Comparison of ENCODE assay signal across 1 cellular context in genomic region chr1:24465638-24466037, GRCh38.
A peak's percentile ranks its signal among the peaks of the same experiment; 100 is the strongest.
TF ChIP-seq lines count a peak whose summit lies in the region.

No MANE protein-coding gene starts in this region.

TF ChIP-seq in GM12878, 131 proteins besides CTCF, POLR2A, EP300 and RAD21:
- no peak for TF ChIP-seq HDAC6 (IDR thresholded peaks at IDR 0.05; ENCODE audit: unreplicated experiment)
- TF ChIP-seq SMC3 (IDR thresholded peaks at IDR 0.05; ENCODE audit: borderline replicate concordance, low read length), result no peak
- TF ChIP-seq SPI1 (IDR thresholded peaks at IDR 0.05; ENCODE audit: borderline replicate concordance, insufficient read depth, low read depth, low read length), result peak; percentile 69; the same call in 1 of the 2 replicates
